ENCODE assay signal across 8 cellular contexts in the genomic region with DNA sequence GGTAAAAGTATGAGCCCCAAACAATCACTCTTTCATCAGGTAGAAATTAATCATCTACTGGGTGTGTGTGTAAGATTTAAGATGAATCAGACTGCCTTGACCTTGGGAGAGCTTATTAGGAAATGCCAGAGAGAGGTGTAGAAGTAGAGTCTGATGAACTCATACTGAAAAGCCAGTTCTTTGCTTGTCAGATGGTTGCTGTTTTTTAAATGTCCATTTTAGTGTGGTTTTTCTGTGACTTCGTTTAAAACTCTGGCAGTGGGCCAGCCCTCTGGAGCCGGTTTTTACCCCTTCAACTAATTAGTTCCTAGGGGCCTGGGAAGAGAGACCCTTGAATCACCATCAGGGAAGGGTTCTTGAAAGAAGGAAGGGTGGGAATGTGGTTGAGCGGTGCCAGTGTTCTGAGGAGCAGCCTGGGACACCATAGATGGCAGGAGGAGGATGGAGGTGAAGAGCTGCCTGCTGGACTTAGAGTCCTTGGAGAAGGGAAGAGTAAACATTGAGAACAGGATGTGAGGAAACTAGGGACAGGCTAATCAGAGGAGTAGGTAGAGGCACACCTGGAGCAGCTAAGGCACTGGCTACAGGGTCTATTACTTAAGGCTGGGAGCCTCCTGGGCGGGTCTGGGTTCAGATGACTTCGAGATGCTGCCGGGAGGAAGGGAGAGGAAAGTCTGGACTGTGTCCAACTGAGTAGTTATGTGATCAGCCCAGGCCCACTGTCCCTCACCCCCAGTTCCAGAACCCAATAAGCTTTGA.
A peak's percentile ranks its signal among the peaks of the same experiment; 100 is the strongest.
DNase-seq lines count a peak whose midpoint lies in the region; FAIRE-seq and TF ChIP-seq lines count a peak whose summit lies in the region.

No MANE protein-coding gene starts in this region.

- peak; percentile 51 for FAIRE-seq in GM12891 (lab: Jason Lieb, UNC)

- no peaks in the 10 kb centered on the region for H3K9me3 Mint-ChIP-seq in nephron

- peaks cover 57% of the 10 kb centered on the region for H3K4me1 Mint-ChIP-seq in nephron

- TF ChIP-seq CTCF in nephron (IDR thresholded peaks at IDR 0.05; ENCODE audit: unreplicated experiment in 3 of 3), result no peak

- peaks cover 30% of the 10 kb centered on the region for H3K27me3 Mint-ChIP-seq in nephron (ENCODE audit: low read depth)

- peak overlapping the region; percentile 17 to 29 (median 20) for H3K27ac Mint-ChIP-seq in nephron

- no peak for TF ChIP-seq POLR2A in GM12891 (IDR thresholded peaks at IDR 0.05; ENCODE audit: low read depth, low read length)

- no peaks in the 10 kb centered on the region for H3K36me3 Mint-ChIP-seq in nephron (ENCODE audit: low read depth)

- H3K4me3 Mint-ChIP-seq in nephron, result peak overlapping the region; percentile 68 to 82 (median 79)

- DNase-seq in A172 (ENCODE audit: low spot score) (peak; percentile 80), GM12891 (ENCODE audit: insufficient read length, low spot score) (no peak), RPMI7951 (ENCODE audit: low read depth) (peak; percentile 60), SHP77 treated with DMSO at 0.1 percent for 48 hours (lab: John Stamatoyannopoulos, UW) (no peak), globus pallidus (ENCODE audit: low spot score) (no peak), SKM-1 treated with dmso at 0.1 percent for 144 hours (lab: John Stamatoyannopoulos, UW; ENCODE audit: unreplicated experiment) (no peak)
- peak; percentile 18 for DNase-seq in effector CD4-positive, alpha-beta T cell

TF ChIP-seq in GM12891, 5 proteins besides CTCF, POLR2A, EP300 and RAD21:
- no peak for TF ChIP-seq PAX5 (IDR thresholded peaks at IDR 0.05; ENCODE audit: insufficient read depth, low read length, severe bottlenecking)
- no peak for TF ChIP-seq POU2F2 (IDR thresholded peaks at IDR 0.05; ENCODE audit: low read depth, low read length)
- no peak for TF ChIP-seq SPI1 (IDR thresholded peaks at IDR 0.05; ENCODE audit: low read depth, low read length)
- TF ChIP-seq TAF1 (IDR thresholded peaks at IDR 0.05; ENCODE audit: low read depth, low read length), result no peak
- TF ChIP-seq POLR2AphosphoS5 (IDR thresholded peaks at IDR 0.05; ENCODE audit: low read depth, low read length), result no peak

Comparison
In these comparisons a context has a peak if more than half of its experiments do, and no peak if none do; other contexts are left out.
1. DNase-seq: peak in A172 (single experiment), RPMI7951 (single experiment) and effector CD4-positive, alpha-beta T cell (single experiment); none in GM12891 (single experiment), SHP77 treated with DMSO at 0.1 percent for 48 hours (single experiment), globus pallidus (single experiment) and SKM-1 treated with dmso at 0.1 percent for 144 hours (single experiment).